In the genomic region with DNA sequence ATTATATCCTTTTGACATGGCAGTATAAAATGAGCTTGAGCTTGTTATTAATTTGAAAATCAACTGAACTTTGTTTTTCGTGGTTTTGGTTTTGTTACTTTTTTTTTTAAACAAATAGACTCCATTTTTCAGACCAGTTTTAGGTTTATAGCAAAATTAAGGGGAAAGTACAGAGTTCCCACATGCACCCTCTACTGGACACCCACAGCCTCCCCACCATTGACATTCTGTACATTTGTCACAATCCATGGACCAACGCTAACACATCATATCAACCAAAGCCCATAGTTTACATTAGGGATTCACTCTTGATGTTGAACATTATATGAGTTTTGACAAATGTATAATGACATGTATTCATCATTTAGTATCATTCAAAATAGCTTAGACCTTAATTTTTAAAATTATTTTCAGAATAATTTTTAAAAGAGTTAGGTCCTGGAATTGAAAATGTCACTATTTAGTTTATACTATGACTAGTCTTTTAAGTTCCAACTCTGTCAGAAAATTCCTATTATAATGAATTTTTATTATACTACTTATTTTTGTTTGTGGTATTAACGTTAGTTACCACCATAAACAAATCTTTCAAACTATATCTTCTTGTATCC, we compare ENCODE assay signal across 8 cellular contexts. TPM values are rescaled to one million over a fixed set of nuclear protein-coding genes. Genes with fewer than 3 reads are reported as not detected.
DNase-seq lines count a peak whose midpoint lies in the region; ATAC-seq, FAIRE-seq and TF ChIP-seq lines count a peak whose summit lies in the region.

No MANE protein-coding gene starts in this region.

- no peaks in the 10 kb centered on the region for H3K79me1 ChIP-seq in mesenchymal stem cell (replicated peaks; ENCODE audit: low read length, poor library complexity, severe bottlenecking)

- H3K9me3 ChIP-seq in mesenchymal stem cell (ENCODE audit: control insufficient read depth, low read length), result no peaks in the 10 kb centered on the region

- H3K4me1 ChIP-seq in mesenchymal stem cell (ENCODE audit: control insufficient read depth, insufficient read depth, low read depth, low read length), result peaks cover 2% of the 10 kb centered on the region

- H3K4me3 ChIP-seq in astrocyte of the cerebellum (ENCODE audit: low read depth, low read length) (no peak overlapping the region), mesenchymal stem cell (ENCODE audit: insufficient read depth in 1 of 2, low read depth in 1 of 2, low read length in 2 of 2) (no peak overlapping the region)

- no peak overlapping the region for H2AK5ac ChIP-seq in mesenchymal stem cell (ENCODE audit: low read length, severe bottlenecking)

- in situ Hi-C loops in astrocyte of the cerebellum (cut with HindIII; ENCODE audit: low sequenced_read_pairs), result no loop called here

- no peaks in the 10 kb centered on the region for H3K4me1 Mint-ChIP-seq in activated T-helper 17 cell treated with anti-CD3 and anti-CD28 coated beads, Interleukin-2, amount 50 U/mL, for 72 hours

- H2BK5ac ChIP-seq in mesenchymal stem cell (ENCODE audit: low read depth, low read length, poor library complexity, severe bottlenecking), result no peak overlapping the region

- no peaks in the 10 kb centered on the region for H3K27me3 Mint-ChIP-seq in activated T-helper 17 cell treated with anti-CD3 and anti-CD28 coated beads, Interleukin-2, amount 50 U/mL, for 72 hours

- H2BK120ac ChIP-seq in mesenchymal stem cell (ENCODE audit: low read depth, low read length), result no peak overlapping the region

- peak; percentile 9 for DNase-seq in Daoy (ENCODE audit: low read depth)
- peak; percentile 19 for DNase-seq in HTR-8/SVneo (ENCODE audit: insufficient read length, low spot score)
- DNase-seq in astrocyte of the cerebellum (ENCODE audit: low read depth), result no peak
- DNase-seq in mesenchymal stem cell, result peak; percentile 16
- no peak for DNase-seq in activated gamma-delta T cell treated with Interleukin-2 at 50 U/mL for 16 hours

- no peak overlapping the region for H2BK12ac ChIP-seq in mesenchymal stem cell (ENCODE audit: low read length in 2 of 2)

- H3K4ac ChIP-seq in mesenchymal stem cell (ENCODE audit: low read depth in 1 of 2, low read length in 2 of 2), result no peak overlapping the region

- no peak overlapping the region for H3K9ac ChIP-seq in mesenchymal stem cell (ENCODE audit: low read length)

- H3K14ac ChIP-seq in mesenchymal stem cell (ENCODE audit: low read length in 2 of 2), result no peak overlapping the region

- H4K8ac ChIP-seq in mesenchymal stem cell (ENCODE audit: low read length), result no peak overlapping the region

- H3K36me3 Mint-ChIP-seq in activated T-helper 17 cell treated with anti-CD3 and anti-CD28 coated beads, Interleukin-2, amount 50 U/mL, for 72 hours (ENCODE audit: low read depth), result no peaks in the 10 kb centered on the region

- no peaks in the 10 kb centered on the region for H3K9me3 Mint-ChIP-seq in activated T-helper 17 cell treated with anti-CD3 and anti-CD28 coated beads, Interleukin-2, amount 50 U/mL, for 72 hours

- FAIRE-seq in HTR-8/SVneo (lab: Jason Lieb, UNC), result no peak

- H2BK15ac ChIP-seq in mesenchymal stem cell (ENCODE audit: low read depth, poor library complexity, severe bottlenecking), result no peak overlapping the region

- peak; percentile 60 for TF ChIP-seq CTCF in astrocyte of the cerebellum (IDR thresholded peaks at IDR 0.05; ENCODE audit: low read depth, low read length, missing control alignments)

- no peak overlapping the region for H2AFZ ChIP-seq in mesenchymal stem cell (ENCODE audit: low read depth, low read length)

- H3K4me3 Mint-ChIP-seq in activated T-helper 17 cell treated with anti-CD3 and anti-CD28 coated beads, Interleukin-2, amount 50 U/mL, for 72 hours, result no peak overlapping the region

- H3K27me3 ChIP-seq in mesenchymal stem cell (ENCODE audit: control insufficient read depth in 1 of 2, insufficient read depth in 1 of 2, low read length in 2 of 2), result no peaks in the 10 kb centered on the region

- no peak overlapping the region for H3K27ac Mint-ChIP-seq in activated T-helper 17 cell treated with anti-CD3 and anti-CD28 coated beads, Interleukin-2, amount 50 U/mL, for 72 hours

- no peak overlapping the region for H3K18ac ChIP-seq in mesenchymal stem cell (ENCODE audit: low read depth in 1 of 2, low read length in 2 of 2)

- no CpG with 5 or more reads among the region's 3 CpGs for WGBS in mesenchymal stem cell

- H3K4me2 ChIP-seq in mesenchymal stem cell (ENCODE audit: low read length, poor library complexity, severe bottlenecking), result no peak overlapping the region

- H3K23ac ChIP-seq in mesenchymal stem cell (ENCODE audit: low read length in 2 of 2), result no peak overlapping the region

- ATAC-seq in activated T-helper 17 cell treated with anti-CD3 and anti-CD28 coated beads, Interleukin-2, amount 50 U/mL, for 72 hours (replicated peaks), result no peak
- ATAC-seq in GM19023 (IDR thresholded peaks at IDR 0.05; ENCODE audit: unreplicated experiment), result no peak
- ATAC-seq in HG03469 (IDR thresholded peaks at IDR 0.05; ENCODE audit: unreplicated experiment), result no peak

- H3K27ac ChIP-seq in mesenchymal stem cell (ENCODE audit: low read length, poor library complexity, severe bottlenecking), result no peak overlapping the region

- H4K91ac ChIP-seq in mesenchymal stem cell (ENCODE audit: low read length), result no peak overlapping the region

- H3K36me3 ChIP-seq in mesenchymal stem cell (ENCODE audit: control insufficient read depth in 1 of 2, insufficient read depth in 2 of 2, low read depth in 1 of 2, low read length in 2 of 2), result no peaks in the 10 kb centered on the region

RNA-seq across cellular contexts. Expression of a gene that starts 35.3 kb away (rescaled TPM):
- 5.8 and 6.4 TPM in 2 replicates for total RNA-seq in Daoy (2014; rRNA removed; shearing (Covaris generic))
- 3.2 TPM for polyA plus RNA-seq in mesenchymal stem cell (2013, experiment 1 of 2)
- polyA plus RNA-seq in mesenchymal stem cell (2013, experiment 2 of 2), result 3.1 TPM
- total RNA-seq in activated T-helper 17 cell treated with anti-CD3 and anti-CD28 coated beads, Interleukin-2, amount 50 U/mL, for 72 hours, result 10 to 100 TPM; 11.2 to 13.9 TPM

Comparison
In these comparisons a context has a peak if more than half of its experiments do, and no peak if none do; other contexts are left out.
1. DNase-seq: peak in Daoy (single experiment), HTR-8/SVneo (single experiment) and mesenchymal stem cell (single experiment); none in astrocyte of the cerebellum (single experiment) and activated gamma-delta T cell treated with Interleukin-2 at 50 U/mL for 16 hours (single experiment).